In genomic region chr5:124697912-124698690, GRCh38 we compare ENCODE assay signal across 10 cellular contexts. TPM values are rescaled to one million over a fixed set of nuclear protein-coding genes. Genes with fewer than 3 reads are reported as not detected.
DNase-seq lines count a peak whose midpoint lies in the region; ATAC-seq and TF ChIP-seq lines count a peak whose summit lies in the region.
"Had no signal": no experiment of that assay in that cellular context is flagged by ENCODE, and none has a peak within 500 bp of the region (broad histone marks: within the 10 kb centered on the region; RNA-seq: fewer than 3 reads in every experiment).

No MANE protein-coding gene starts in this region.

- no peaks in the 10 kb centered on the region for H3K4me1 ChIP-seq in right lobe of liver
- H3K4me1 ChIP-seq in subcutaneous abdominal adipose tissue (ENCODE audit: control insufficient read depth in 5 of 5, insufficient read depth in 5 of 5, low read length in 5 of 5), result peaks cover 0 to 28% (median 23%) of the 10 kb centered on the region in 5 donors

- POLR2A ChIA-PET in naive thymus-derived CD8-positive, alpha-beta T cell (lab: Charles Lee), result no interaction called here

- H3K27ac Mint-ChIP-seq in naive thymus-derived CD8-positive, alpha-beta T cell, result peak overlapping the region in 1 of 10 donors; percentile 65

- no peak overlapping the region for H3K4me3 Mint-ChIP-seq in naive thymus-derived CD8-positive, alpha-beta T cell

- H3K27ac ChIP-seq in coronary artery (peak overlapping the region; percentile 70 to 79), right lobe of liver (peak overlapping the region in 2 of 3 donors; percentile 4 to 9), subcutaneous abdominal adipose tissue (ENCODE audit: low read depth, low read length) (peak overlapping the region; percentile 26)

- no peaks in the 10 kb centered on the region for H3K36me3 ChIP-seq in right lobe of liver
- H3K36me3 ChIP-seq in subcutaneous abdominal adipose tissue (ENCODE audit: control insufficient read depth in 5 of 5, insufficient read depth in 5 of 5, low read length in 5 of 5), result no peaks in the 10 kb centered on the region

- H3K4me1 Mint-ChIP-seq in naive thymus-derived CD8-positive, alpha-beta T cell, result peaks cover 0 to 10% (median 0%) of the 10 kb centered on the region in 4 donors

- intact Hi-C loops in right lobe of liver (cut with DNase I), result no loop called here

- no peaks in the 10 kb centered on the region for H3K36me3 Mint-ChIP-seq in naive thymus-derived CD8-positive, alpha-beta T cell

- H3K27me3 ChIP-seq in right lobe of liver (no peaks in the 10 kb centered on the region), subcutaneous abdominal adipose tissue (ENCODE audit: control insufficient read depth in 5 of 5, insufficient read depth in 4 of 5, low read length in 5 of 5) (no peaks in the 10 kb centered on the region)

- TF ChIP-seq CTCF in coronary artery (IDR thresholded peaks at IDR 0.05) (no peak), right lobe of liver (IDR thresholded peaks at IDR 0.05) (no peak)

- H3K9ac ChIP-seq in subcutaneous abdominal adipose tissue (ENCODE audit: low read length in 5 of 5), result no peak overlapping the region

- H3K27me3 Mint-ChIP-seq in naive thymus-derived CD8-positive, alpha-beta T cell, result peaks cover 0 to 6% (median 0%) of the 10 kb centered on the region in 5 donors

- ATAC-seq in right lobe of liver, result peak; percentile 19 to 49 (median 40)
- ATAC-seq in naive thymus-derived CD8-positive, alpha-beta T cell, result no peak
- no peak for ATAC-seq in HG03025 (IDR thresholded peaks at IDR 0.05; ENCODE audit: low FRiP score, unreplicated experiment)
- no peak for ATAC-seq in HG02870 (IDR thresholded peaks at IDR 0.05; ENCODE audit: unreplicated experiment)

- H3K4me3 ChIP-seq in coronary artery (peak overlapping the region; percentile 14), right lobe of liver (no peak overlapping the region), subcutaneous abdominal adipose tissue (ENCODE audit: low read depth in 1 of 5, low read length in 5 of 5) (no peak overlapping the region)

- peaks cover 0 to 3% (median 0%) of the 10 kb centered on the region in 9 donors for H3K9me3 Mint-ChIP-seq in naive thymus-derived CD8-positive, alpha-beta T cell

- peak; percentile 50 for DNase-seq in NCI-H2081 treated with DMSO at 0.1 percent for 48 hours (lab: John Stamatoyannopoulos, UW)
- DNase-seq in coronary artery (ENCODE audit: low spot score), result no peak
- DNase-seq in right lobe of liver, result no peak
- no peak for DNase-seq in naive thymus-derived CD8-positive, alpha-beta T cell
- DNase-seq in activated CD4-positive, CD25-positive, alpha-beta regulatory T cell treated with anti-CD3 and anti-CD28 coated beads, Interleukin-2, amount 50 U/mL, for 72 hours, result no peak
- DNase-seq: RPMI8226; stimulated activated CD4-positive, alpha-beta T cell treated with anti-CD3 and anti-CD28 coated beads, Interleukin-2, amount 100 ng/mL, for 24 hours had no signal

- no peak for TF ChIP-seq POLR2A in right lobe of liver (IDR thresholded peaks at IDR 0.05)

- H3K9me3 ChIP-seq in right lobe of liver (no peaks in the 10 kb centered on the region), subcutaneous abdominal adipose tissue (ENCODE audit: control insufficient read depth in 5 of 5, low read length in 5 of 5) (no peaks in the 10 kb centered on the region)

- 70% methylated on average over 7 of the region's 7 CpGs for WGBS in right lobe of liver (ENCODE audit: insufficient coverage, low coverage, low lambda C conversion rate, missing lambda C conversion rate)

RNA-seq across cellular contexts. Expression of gene ZNF608, which starts 48.3 kb away (rescaled TPM):
- total RNA-seq in right lobe of liver, result 1 to 10 TPM; 3.9 to 6.5 (median 4.9) TPM
- total RNA-seq in naive thymus-derived CD8-positive, alpha-beta T cell, result under 1 TPM; 0.47 to 0.66 TPM
- not detected for polyA plus RNA-seq in naive thymus-derived CD8-positive, alpha-beta T cell

Comparison
In these comparisons a context has a peak if more than half of its experiments do, and no peak if none do; other contexts are left out.
1. H3K27ac ChIP-seq: peak in every context shown above with its lines; median percentile 74 in coronary artery; 26 in subcutaneous abdominal adipose tissue; 6 in right lobe of liver.
2. ATAC-seq: peak in right lobe of liver (4 of 4); none in naive thymus-derived CD8-positive, alpha-beta T cell (0 of 2), HG03025 (single experiment) and HG02870 (single experiment).